In the genomic region with DNA sequence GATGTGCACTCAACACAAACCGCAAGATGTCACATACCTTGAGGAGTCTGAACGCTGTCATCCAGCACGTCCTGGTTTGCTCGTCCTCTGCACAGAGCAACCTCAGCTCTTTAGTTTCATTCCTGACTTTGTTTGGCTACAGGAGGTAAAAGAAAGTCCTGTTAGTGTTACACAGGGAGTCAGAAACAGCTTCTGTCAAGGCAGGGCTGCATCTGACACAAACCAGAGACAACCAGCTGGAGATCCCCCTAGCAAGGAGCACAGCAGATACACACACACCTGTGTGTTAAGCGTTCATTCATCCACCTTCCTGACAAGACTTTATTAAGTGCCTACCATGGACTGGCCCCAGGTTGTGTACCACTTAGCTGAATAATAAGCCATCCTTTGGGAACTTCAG, we compare ENCODE assay signal across 29 cellular contexts. TPM values are rescaled to one million over a fixed set of nuclear protein-coding genes. Genes with fewer than 3 reads are reported as not detected.
"Had no signal": no experiment of that assay in that cellular context is flagged by ENCODE, and none has a peak within 500 bp of the region (broad histone marks: within the 10 kb centered on the region; RNA-seq: fewer than 3 reads in every experiment).

No MANE protein-coding gene starts in this region.

- H3K9me3 ChIP-seq: gastrocnemius medialis, mucosa of descending colon, prostate gland, spleen, tibial artery, upper lobe of left lung had no signal

- H3K27ac ChIP-seq: epithelial cell of prostate, gastrocnemius medialis, neural progenitor cell, parathyroid adenoma, prostate gland, skin epidermis, spleen, tibial artery, upper lobe of left lung had no signal

- H3K9ac ChIP-seq: neural progenitor cell, parathyroid adenoma had no signal

- ATAC-seq: esophagus mucosa; gastrocnemius medialis; left lobe of liver; mucosa of descending colon; naive thymus-derived CD4-positive, alpha-beta T cell; right cardiac atrium; stimulated activated naive B cell treated with anti-CD40 and anti-IgM and Interleukin-4, amounts not matched to agents 10 μg/mL and 1 μg/mL and 100 μg/mL, for 72 hours had no signal

- H3K36me3 Mint-ChIP-seq: stimulated activated naive B cell treated with anti-CD40 and anti-IgM and Interleukin-4, amounts not matched to agents 10 μg/mL and 1 μg/mL and 100 μg/mL, for 72 hours had no signal

- H3K4me3 ChIP-seq: gastrocnemius medialis, lung, mucosa of descending colon, neural progenitor cell, prostate gland, skin epidermis, spleen, tibial artery, upper lobe of left lung had no signal

- H3K27me3 Mint-ChIP-seq: stimulated activated naive B cell treated with anti-CD40 and anti-IgM and Interleukin-4, amounts not matched to agents 10 μg/mL and 1 μg/mL and 100 μg/mL, for 72 hours; stimulated activated naive CD8-positive, alpha-beta T cell treated with anti-CD3 and anti-CD28 coated beads, Interleukin-15, Interleukin-2, amounts not matched to agents 100 ng/mL and 50 ng/mL, for 24 hours had no signal

- H3K36me3 ChIP-seq: neural progenitor cell had no signal

- DNase-seq: cerebellar nuclear complex; cortex of kidney; effector CD4-positive, alpha-beta T cell; foreskin fibroblast; gastrocnemius medialis; kidney; mucosa of descending colon; naive thymus-derived CD4-positive, alpha-beta T cell; right cardiac atrium; spleen; stimulated activated CD4-positive, alpha-beta T cell treated with anti-CD3 and anti-CD28 coated beads, Interleukin-2, amount 100 ng/mL, for 48 hours; stimulated activated naive B cell treated with anti-CD40 and anti-IgM and Interleukin-4, amounts not matched to agents 10 μg/mL and 1 μg/mL and 100 μg/mL, for 72 hours; tibial artery; upper lobe of left lung had no signal

- H3K4me1 ChIP-seq: neural progenitor cell, prostate gland, tibial artery had no signal

- H3K27me3 ChIP-seq: gastrocnemius medialis, neural progenitor cell, spleen, tibial artery, upper lobe of left lung had no signal

- H3K27ac Mint-ChIP-seq: memory B cell; nephron; neural progenitor cell; stimulated activated naive B cell treated with anti-CD40 and anti-IgM and Interleukin-4, amounts not matched to agents 10 μg/mL and 1 μg/mL and 100 μg/mL, for 72 hours; stimulated activated naive CD8-positive, alpha-beta T cell treated with anti-CD3 and anti-CD28 coated beads, Interleukin-15, Interleukin-2, amounts not matched to agents 100 ng/mL and 50 ng/mL, for 24 hours had no signal

- H3K9me3 Mint-ChIP-seq: memory B cell, nephron, neural progenitor cell had no signal

- H3K4me1 Mint-ChIP-seq: nephron, neural progenitor cell had no signal

- H3K4me3 Mint-ChIP-seq: memory B cell; naive thymus-derived CD4-positive, alpha-beta T cell; nephron; neural progenitor cell; stimulated activated naive B cell treated with anti-CD40 and anti-IgM and Interleukin-4, amounts not matched to agents 10 μg/mL and 1 μg/mL and 100 μg/mL, for 72 hours; stimulated activated naive CD8-positive, alpha-beta T cell treated with anti-CD3 and anti-CD28 coated beads, Interleukin-15, Interleukin-2, amounts not matched to agents 100 ng/mL and 50 ng/mL, for 24 hours had no signal

RNA-seq across cellular contexts. Expression of a gene that starts 47.5 kb away (rescaled TPM):
- total RNA-seq: dermis microvascular lymphatic vessel endothelial cell; esophagus mucosa; glomerular endothelial cell; naive thymus-derived CD4-positive, alpha-beta T cell; osteoblast; subcutaneous adipose tissue had no signal
